Comparison of ENCODE assay signal across 1 cellular context in genomic region chr15:68776477-68777270, GRCh38.
TF ChIP-seq lines count a peak whose summit lies in the region.

No MANE protein-coding gene starts in this region.

TF ChIP-seq in H1, 55 proteins besides CTCF, POLR2A, EP300 and RAD21:
- peak; percentile 51; the same call in 1 of the 2 replicates for TF ChIP-seq POLR2AphosphoS5 (IDR thresholded peaks at IDR 0.05; ENCODE audit: low read depth, low read length)
- no peak for TF ChIP-seq SP4 (IDR thresholded peaks at IDR 0.05; ENCODE audit: low read length)
- no peak for TF ChIP-seq KDM5A (IDR thresholded peaks at IDR 0.05; ENCODE audit: low read length)
